15 cellular contexts compared by ENCODE assay signal in the genomic region with DNA sequence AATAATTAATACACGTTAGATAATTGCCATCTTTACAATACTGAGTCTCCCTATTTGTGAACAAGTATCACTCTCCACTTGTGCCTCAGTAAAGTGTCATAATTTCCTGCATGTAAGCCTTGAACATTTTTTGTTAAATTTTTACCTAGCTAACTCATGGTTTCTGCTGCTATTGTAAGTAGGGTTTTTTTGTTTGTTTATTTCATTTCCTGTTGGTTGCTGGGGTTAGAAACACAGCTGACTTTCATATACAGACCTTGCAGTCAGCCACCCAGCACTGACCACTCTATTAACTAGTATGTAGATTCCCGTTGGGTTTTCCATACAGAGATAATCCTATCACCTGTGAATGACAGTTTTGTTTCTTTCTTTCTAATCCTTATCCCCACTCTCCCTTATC.
DNase-seq lines count a peak whose midpoint lies in the region; ATAC-seq and TF ChIP-seq lines count a peak whose summit lies in the region.
"Had no signal": no experiment of that assay in that cellular context is flagged by ENCODE, and none has a peak within 500 bp of the region (broad histone marks: within the 10 kb centered on the region; RNA-seq: fewer than 3 reads in every experiment).

No MANE protein-coding gene starts in this region.

- no peak for TF ChIP-seq POLR2A in lower leg skin (IDR thresholded peaks at IDR 0.05)

- intact Hi-C loops in lower lobe of right lung (cut with DNase I) = no loop called here
- intact Hi-C loops in lower leg skin (cut with DNase I; ENCODE audit: low total_unique reads) = no loop called here

- H3K9me3 Mint-ChIP-seq in activated T-cell treated with anti-CD3 and anti-CD28 coated beads, Interleukin-2, amount 50 U/mL, for 24 hours = no peaks in the 10 kb centered on the region
- H3K9me3 Mint-ChIP-seq in WTC11 = peaks cover 4% of the 10 kb centered on the region
- H3K9me3 Mint-ChIP-seq: type B pancreatic cell had no signal

- WGBS in lower leg skin, 2 donors = 79% methylated on average over 2 of the region's 2 CpGs

- peaks cover 15% of the 10 kb centered on the region for H3K4me1 Mint-ChIP-seq in activated T-cell treated with anti-CD3 and anti-CD28 coated beads, Interleukin-2, amount 50 U/mL, for 24 hours (ENCODE audit: low read depth)
- H3K4me1 Mint-ChIP-seq in WTC11 = no peaks in the 10 kb centered on the region

- POLR2A ChIA-PET in WTC11 (lab: Charles Lee) = no interaction called here

- H3K4me1 ChIP-seq in lower lobe of right lung = peaks cover 9% of the 10 kb centered on the region

- DNase-seq in lower lobe of right lung = no peak
- DNase-seq in lower leg skin (ENCODE audit: low spot score in 2 of 2) = no peak
- DNase-seq in activated T-cell treated with anti-CD3 and anti-CD28 coated beads, Interleukin-2, amount 50 U/mL, for 24 hours = no peak
- no peak for DNase-seq in WTC11 (ENCODE audit: low spot score)
- DNase-seq: aorta; GOT3; MV-4-11; NCI-H226; posterior cingulate gyrus; stimulated activated CD4-positive, alpha-beta T cell treated with anti-CD3 and anti-CD28 coated beads, Interleukin-1b, Interleukin-23, amount 100 ng/mL, for 48 hours had no signal

- TF ChIP-seq CTCF in lower lobe of right lung (IDR thresholded peaks at IDR 0.05) (no peak), lower leg skin (IDR thresholded peaks at IDR 0.05) (no peak), WTC11 (IDR thresholded peaks at IDR 0.05) (no peak)

- H3K36me3 Mint-ChIP-seq in activated T-cell treated with anti-CD3 and anti-CD28 coated beads, Interleukin-2, amount 50 U/mL, for 24 hours (ENCODE audit: low read depth) = no peaks in the 10 kb centered on the region
- H3K36me3 Mint-ChIP-seq in WTC11 = no peaks in the 10 kb centered on the region
- H3K36me3 Mint-ChIP-seq: type B pancreatic cell had no signal

- CTCF ChIA-PET in WTC11 (lab: Charles Lee) = no interaction called here

- H3K4me3 Mint-ChIP-seq in activated T-cell treated with anti-CD3 and anti-CD28 coated beads, Interleukin-2, amount 50 U/mL, for 24 hours = no peak overlapping the region
- no peak overlapping the region for H3K4me3 Mint-ChIP-seq in WTC11
- H3K4me3 Mint-ChIP-seq: type B pancreatic cell had no signal

- H3K27me3 Mint-ChIP-seq in activated T-cell treated with anti-CD3 and anti-CD28 coated beads, Interleukin-2, amount 50 U/mL, for 24 hours = no peaks in the 10 kb centered on the region
- no peaks in the 10 kb centered on the region for H3K27me3 Mint-ChIP-seq in WTC11 (ENCODE audit: low read depth)
- H3K27me3 Mint-ChIP-seq: type B pancreatic cell had no signal

- no peak overlapping the region for H3K27ac ChIP-seq in lower lobe of right lung

- ATAC-seq in GM18499 (IDR thresholded peaks at IDR 0.05; ENCODE audit: insufficient read depth, unreplicated experiment) (peak; percentile 54), GM19397 (IDR thresholded peaks at IDR 0.05; ENCODE audit: unreplicated experiment) (peak; percentile 96), HG02642 (IDR thresholded peaks at IDR 0.05; ENCODE audit: poor library complexity, unreplicated experiment) (peak; percentile 95), HG03378 (IDR thresholded peaks at IDR 0.05; ENCODE audit: unreplicated experiment) (peak; percentile 78), lower lobe of right lung (no peak), WTC11 (no peak)

- H3K27ac Mint-ChIP-seq in activated T-cell treated with anti-CD3 and anti-CD28 coated beads, Interleukin-2, amount 50 U/mL, for 24 hours = no peak overlapping the region
- H3K27ac Mint-ChIP-seq in WTC11 = no peak overlapping the region
- H3K27ac Mint-ChIP-seq: type B pancreatic cell had no signal

- H3K27me3 ChIP-seq in lower lobe of right lung (ENCODE audit: low read depth) = no peaks in the 10 kb centered on the region

- no peaks in the 10 kb centered on the region for H3K36me3 ChIP-seq in lower lobe of right lung

- no peaks in the 10 kb centered on the region for H3K9me3 ChIP-seq in lower lobe of right lung

- H3K4me3 ChIP-seq in lower lobe of right lung (no peak overlapping the region), lower leg skin (ENCODE audit: low read depth, poor library complexity, severe bottlenecking) (no peak overlapping the region)

TF ChIP-seq in WTC11, 78 proteins besides CTCF, POLR2A, EP300 and RAD21:
- TF ChIP-seq ZMAT4 (CRISPR knock-in tag; IDR thresholded peaks at IDR 0.05) (no peak), KAT7 (CRISPR knock-in tag; IDR thresholded peaks at IDR 0.05; ENCODE audit: borderline replicate concordance) (no peak), HMGA2 (CRISPR knock-in tag; IDR thresholded peaks at IDR 0.05) (no peak), ATF3 (CRISPR knock-in tag; conservative IDR thresholded peaks at IDR 0.05) (no peak), NR1H2 (CRISPR knock-in tag; IDR thresholded peaks at IDR 0.05) (no peak), ZNF512 (CRISPR knock-in tag; IDR thresholded peaks at IDR 0.05; ENCODE audit: borderline replicate concordance) (no peak), ZNF396 (CRISPR knock-in tag; IDR thresholded peaks at IDR 0.05; ENCODE audit: borderline replicate concordance) (no peak)
- TF ChIP-seq, protein P1, sequence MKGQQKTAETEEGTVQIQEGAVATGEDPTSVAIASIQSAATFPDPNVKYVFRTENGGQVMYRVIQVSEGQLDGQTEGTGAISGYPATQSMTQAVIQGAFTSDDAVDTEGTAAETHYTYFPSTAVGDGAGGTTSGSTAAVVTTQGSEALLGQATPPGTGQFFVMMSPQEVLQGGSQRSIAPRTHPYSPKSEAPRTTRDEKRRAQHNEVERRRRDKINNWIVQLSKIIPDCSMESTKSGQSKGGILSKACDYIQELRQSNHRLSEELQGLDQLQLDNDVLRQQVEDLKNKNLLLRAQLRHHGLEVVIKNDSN (CRISPR knock-in tag; IDR thresholded peaks at IDR 0.05) = no peak
- TF ChIP-seq, protein P2, sequence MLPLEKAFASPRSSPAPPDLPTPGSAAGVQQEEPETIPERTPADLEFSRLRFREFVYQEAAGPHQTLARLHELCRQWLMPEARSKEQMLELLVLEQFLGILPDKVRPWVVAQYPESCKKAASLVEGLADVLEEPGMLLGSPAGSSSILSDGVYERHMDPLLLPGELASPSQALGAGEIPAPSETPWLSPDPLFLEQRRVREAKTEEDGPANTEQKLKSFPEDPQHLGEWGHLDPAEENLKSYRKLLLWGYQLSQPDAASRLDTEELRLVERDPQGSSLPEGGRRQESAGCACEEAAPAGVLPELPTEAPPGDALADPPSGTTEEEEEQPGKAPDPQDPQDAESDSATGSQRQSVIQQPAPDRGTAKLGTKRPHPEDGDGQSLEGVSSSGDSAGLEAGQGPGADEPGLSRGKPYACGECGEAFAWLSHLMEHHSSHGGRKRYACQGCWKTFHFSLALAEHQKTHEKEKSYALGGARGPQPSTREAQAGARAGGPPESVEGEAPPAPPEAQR (CRISPR knock-in tag; IDR thresholded peaks at IDR 0.05) = no peak
- TF ChIP-seq, protein P3, sequence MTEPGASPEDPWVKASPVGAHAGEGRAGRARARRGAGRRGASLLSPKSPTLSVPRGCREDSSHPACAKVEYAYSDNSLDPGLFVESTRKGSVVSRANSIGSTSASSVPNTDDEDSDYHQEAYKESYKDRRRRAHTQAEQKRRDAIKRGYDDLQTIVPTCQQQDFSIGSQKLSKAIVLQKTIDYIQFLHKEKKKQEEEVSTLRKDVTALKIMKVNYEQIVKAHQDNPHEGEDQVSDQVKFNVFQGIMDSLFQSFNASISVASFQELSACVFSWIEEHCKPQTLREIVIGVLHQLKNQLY (CRISPR knock-in tag; IDR thresholded peaks at IDR 0.05) = no peak

Comparison
In these comparisons a context has a peak if more than half of its experiments do, and no peak if none do; other contexts are left out.
1. ATAC-seq: peak in GM18499 (single experiment), GM19397 (single experiment), HG02642 (single experiment) and HG03378 (single experiment); none in lower lobe of right lung (0 of 2) and WTC11 (single experiment).